Comparison of ENCODE assay signal across 18 cellular contexts in genomic region chr18:36455931-36456330, GRCh38.
DNase-seq lines count a peak whose midpoint lies in the region; ATAC-seq, FAIRE-seq and TF ChIP-seq lines count a peak whose summit lies in the region.
"Had no signal": no experiment of that assay in that cellular context is flagged by ENCODE, and none has a peak within 500 bp of the region (broad histone marks: within the 10 kb centered on the region; RNA-seq: fewer than 3 reads in every experiment).

No MANE protein-coding gene starts in this region.

- no peak overlapping the region for H3K9ac ChIP-seq in mesenchymal stem cell (ENCODE audit: low read length)

- no peak overlapping the region for H4K8ac ChIP-seq in mesenchymal stem cell (ENCODE audit: low read length)

- no peaks in the 10 kb centered on the region for H3K27me3 ChIP-seq in Panc1 (ENCODE audit: control insufficient read depth, insufficient read depth, low read length)
- no peaks in the 10 kb centered on the region for H3K27me3 ChIP-seq in mesenchymal stem cell (ENCODE audit: control insufficient read depth in 1 of 2, insufficient read depth in 1 of 2, low read length in 2 of 2)

- no peak overlapping the region for H2BK120ac ChIP-seq in mesenchymal stem cell (ENCODE audit: low read depth, low read length)

- peaks cover 46% of the 10 kb centered on the region for H3K79me1 ChIP-seq in mesenchymal stem cell (replicated peaks; ENCODE audit: low read length, poor library complexity, severe bottlenecking)

- intact Hi-C loops in Panc1 (cut with micrococcal nuclease; ENCODE audit: unreplicated experiment), result no loop called here

- H3K23ac ChIP-seq in mesenchymal stem cell (ENCODE audit: low read length in 2 of 2), result no peak overlapping the region

- FAIRE-seq in D721Med (lab: Jason Lieb, UNC), result peak; percentile 32
- FAIRE-seq: A549 had no signal

- CTCF ChIA-PET in Panc1 (lab: Charles Lee), result no interaction called here

- no peak overlapping the region for H3K4ac ChIP-seq in mesenchymal stem cell (ENCODE audit: low read depth in 1 of 2, low read length in 2 of 2)

- ATAC-seq in Panc1, result no peak
- no peak for ATAC-seq in GM21390 (IDR thresholded peaks at IDR 0.05; ENCODE audit: unreplicated experiment)
- ATAC-seq: A549 had no signal

- in situ Hi-C loops in Panc1 (cut with HindIII; ENCODE audit: low pct_unique_long_range_greater_than_20kb, low sequenced_read_pairs), result no loop called here

- POLR2A ChIA-PET in Panc1 (lab: Charles Lee), result interaction anchor here (0.5 to 0.6 kb wide), 2 partner anchors 19 to 38 kb away, joined by 3 read pairs; no protein-coding TSS in a partner anchor

- no peak overlapping the region for H3K27ac ChIP-seq in Panc1 (ENCODE audit: low read length)
- no peak overlapping the region for H3K27ac ChIP-seq in mesenchymal stem cell (ENCODE audit: low read length, poor library complexity, severe bottlenecking)
- H3K27ac ChIP-seq: A549, SK-N-MC had no signal

- H3K4me1 ChIP-seq in Panc1 (ENCODE audit: control insufficient read depth, insufficient read depth, low read length) (peaks cover 13% of the 10 kb centered on the region), mesenchymal stem cell (ENCODE audit: control insufficient read depth, insufficient read depth, low read depth, low read length) (peaks cover 10% of the 10 kb centered on the region)

- H3K9me3 ChIP-seq in Panc1 (ENCODE audit: control insufficient read depth, insufficient read depth, low read depth, low read length) (no peaks in the 10 kb centered on the region), mesenchymal stem cell (ENCODE audit: control insufficient read depth, low read length) (no peaks in the 10 kb centered on the region)
- H3K9me3 ChIP-seq: A549 had no signal

- 70% methylated on average over 4 of the region's 4 CpGs for WGBS in mesenchymal stem cell

- BruUV-seq in Panc1 (replicated peaks; lab: Mats Ljungman, UMichigan), result no TSS peak

- H3K4me2 ChIP-seq in mesenchymal stem cell (ENCODE audit: low read length, poor library complexity, severe bottlenecking), result no peak overlapping the region
- H3K4me2 ChIP-seq: A549 had no signal

- H3K14ac ChIP-seq in mesenchymal stem cell (ENCODE audit: low read length in 2 of 2), result no peak overlapping the region

- no peak overlapping the region for H2BK12ac ChIP-seq in mesenchymal stem cell (ENCODE audit: low read length in 2 of 2)

- H3K4me3 ChIP-seq in Panc1 (ENCODE audit: low read depth in 2 of 2, low read length in 2 of 2) (no peak overlapping the region), cardiac fibroblast (replicated peaks in 1 of 2; ENCODE audit: low read depth in 2 of 2, low read length in 2 of 2) (no peak overlapping the region), mesenchymal stem cell (ENCODE audit: insufficient read depth in 1 of 2, low read depth in 1 of 2, low read length in 2 of 2) (no peak overlapping the region)
- H3K4me3 ChIP-seq: A549, SK-N-MC had no signal

- no peak for DNase-seq in D721Med (ENCODE audit: insufficient read length, low spot score)
- no peak for DNase-seq in Panc1 (ENCODE audit: low read depth, low spot score)
- no peak for DNase-seq in cardiac fibroblast (ENCODE audit: low read depth in 2 of 2)
- no peak for DNase-seq in occipital lobe (lab: John Stamatoyannopoulos, UW)
- DNase-seq in mesenchymal stem cell, result no peak
- no peak for DNase-seq in activated CD4-positive, alpha-beta T cell treated with anti-CD3 and anti-CD28 coated beads for 1 hour
- DNase-seq: DMS79 treated with DMSO at 0.1 percent for 48 hours, NCI-H1105, NCI-H1694, NCI-H2081 treated with DMSO at 0.1 percent for 48 hours, NCI-H2171 treated with DMSO at 0.1 percent for 48 hours, NCI-H524 treated with DMSO at 0.1 percent for 48 hours, SHP77, SW 1271 had no signal

- no peak overlapping the region for H2BK15ac ChIP-seq in mesenchymal stem cell (ENCODE audit: low read depth, poor library complexity, severe bottlenecking)

- H4K91ac ChIP-seq in mesenchymal stem cell (ENCODE audit: low read length), result no peak overlapping the region

- no peak overlapping the region for H2BK5ac ChIP-seq in mesenchymal stem cell (ENCODE audit: low read depth, low read length, poor library complexity, severe bottlenecking)

- no peak overlapping the region for H2AK5ac ChIP-seq in mesenchymal stem cell (ENCODE audit: low read length, severe bottlenecking)

- H2AFZ ChIP-seq in mesenchymal stem cell (ENCODE audit: low read depth, low read length), result no peak overlapping the region

- TF ChIP-seq CTCF in D721Med (IDR thresholded peaks at IDR 0.05; ENCODE audit: insufficient read depth, missing control alignments) (no peak), GM12873 (IDR thresholded peaks at IDR 0.05; ENCODE audit: insufficient read depth, low read depth, low read length, missing control alignments) (peak; percentile 20), Panc1 (IDR thresholded peaks at IDR 0.05) (0 out of 2 replicates have a peak, but pooled peaks have one; percentile 8), cardiac fibroblast (IDR thresholded peaks at IDR 0.05; ENCODE audit: low read depth, low read length) (peak; percentile 6)

- no peak overlapping the region for H3K18ac ChIP-seq in mesenchymal stem cell (ENCODE audit: low read depth in 1 of 2, low read length in 2 of 2)

- H3K36me3 ChIP-seq in Panc1 (ENCODE audit: control insufficient read depth, insufficient read depth, low read length), result no peaks in the 10 kb centered on the region
- H3K36me3 ChIP-seq in mesenchymal stem cell (ENCODE audit: control insufficient read depth in 1 of 2, insufficient read depth in 2 of 2, low read depth in 1 of 2, low read length in 2 of 2), result no peaks in the 10 kb centered on the region
